Comparison of ENCODE assay signal across 10 cellular contexts in genomic region chr3:188673509-188674239, GRCh38.
DNase-seq lines count a peak whose midpoint lies in the region; ATAC-seq and TF ChIP-seq lines count a peak whose summit lies in the region.
"Had no signal": no experiment of that assay in that cellular context is flagged by ENCODE, and none has a peak within 500 bp of the region (broad histone marks: within the 10 kb centered on the region; RNA-seq: fewer than 3 reads in every experiment).

No MANE protein-coding gene starts in this region.

- H3K36me3 ChIP-seq in PC-9 (ENCODE audit: low read depth) (no peaks in the 10 kb centered on the region), esophagus squamous epithelium (no peaks in the 10 kb centered on the region), psoas muscle (ENCODE audit: insufficient read depth in 1 of 2, low read depth in 1 of 2) (no peaks in the 10 kb centered on the region)

- H3K9me3 ChIP-seq in PC-9 (ENCODE audit: insufficient read depth, low read depth) = no peaks in the 10 kb centered on the region
- H3K9me3 ChIP-seq in esophagus squamous epithelium = peaks cover 0 to 4% (median 0%) of the 10 kb centered on the region in 3 donors
- no peaks in the 10 kb centered on the region for H3K9me3 ChIP-seq in psoas muscle

- peaks cover 17% of the 10 kb centered on the region; the same call in 1 of the 2 replicates for H3F3A ChIP-seq in PC-9 (ENCODE audit: insufficient read depth, low read depth)

- CTCF ChIA-PET in PC-9 (lab: Charles Lee) = no interaction called here

- H2AFZ ChIP-seq in PC-9 = no peak overlapping the region

- no peak overlapping the region for H3K4me3 ChIP-seq in PC-9
- H3K4me3 ChIP-seq in esophagus squamous epithelium = no peak overlapping the region
- H3K4me3 ChIP-seq in psoas muscle = no peak overlapping the region
- H3K4me3 ChIP-seq in dorsolateral prefrontal cortex = no peak overlapping the region

- DNase-seq in H4 (ENCODE audit: low spot score) (peak; percentile 38), PC-9 (peak; percentile 24 to 93), esophagus squamous epithelium (lab: John Stamatoyannopoulos, UW) (no peak), psoas muscle (no peak), ACHN (no peak), dorsolateral prefrontal cortex (no peak)
- no peak for DNase-seq in activated CD4-positive, CD25-positive, alpha-beta regulatory T cell (lab: John Stamatoyannopoulos, UW)
- no peak for DNase-seq in central memory CD4-positive, alpha-beta T cell
- DNase-seq: activated T-cell treated with anti-CD3 and anti-CD28 coated beads for 4 hours, NCI-H1436 had no signal

- no peak for TF ChIP-seq CTCF in PC-9 (conservative IDR thresholded peaks at IDR 0.05)
- no peak for TF ChIP-seq CTCF in esophagus squamous epithelium (IDR thresholded peaks at IDR 0.05)
- no peak for TF ChIP-seq CTCF in psoas muscle (IDR thresholded peaks at IDR 0.05)
- no peak for TF ChIP-seq CTCF in dorsolateral prefrontal cortex (IDR thresholded peaks at IDR 0.05 in 54 of 56, conservative IDR thresholded peaks at IDR 0.05 in 2 of 56; ENCODE audit: low read depth in 1 of 56, partially characterized antibody in 56 of 56)

- H3K27me3 ChIP-seq in PC-9 (ENCODE audit: insufficient read depth, low read depth) = no peaks in the 10 kb centered on the region
- H3K27me3 ChIP-seq in esophagus squamous epithelium = no peaks in the 10 kb centered on the region
- H3K27me3 ChIP-seq in psoas muscle (ENCODE audit: insufficient read depth in 3 of 3, low read length in 2 of 3) = no peaks in the 10 kb centered on the region
- no peaks in the 10 kb centered on the region for H3K27me3 ChIP-seq in dorsolateral prefrontal cortex

- BruUV-seq in PC-9 (replicated peaks; lab: Mats Ljungman, UMichigan) = no TSS peak

- intact Hi-C loops in PC-9 (cut with micrococcal nuclease; ENCODE audit: unreplicated experiment) (loop anchor here (10.0 kb wide), 3 partner anchors 309 to 471 kb away; no protein-coding TSS in a partner anchor), esophagus squamous epithelium (cut with DNase I) (no loop called here), psoas muscle (cut with DNase I) (no loop called here), dorsolateral prefrontal cortex (cut with DNase I) (no loop called here)

- TF ChIP-seq POLR2A in esophagus squamous epithelium (IDR thresholded peaks at IDR 0.05) = no peak

- peaks cover 16% of the 10 kb centered on the region for H3K4me1 ChIP-seq in PC-9 (replicated peaks; ENCODE audit: insufficient read depth)
- H3K4me1 ChIP-seq in esophagus squamous epithelium = peaks cover 15 to 46% (median 32%) of the 10 kb centered on the region in 3 donors
- peaks cover 25% of the 10 kb centered on the region for H3K4me1 ChIP-seq in psoas muscle

- no peaks in the 10 kb centered on the region for H4K20me1 ChIP-seq in PC-9 (ENCODE audit: insufficient read depth)

- 36 to 62% methylated on average over 2 of the region's 2 CpGs for WGBS in esophagus squamous epithelium, 2 donors
- 90 to 93% (median 93%) methylated on average over 2 of the region's 2 CpGs for WGBS in psoas muscle, 3 donors

- in situ Hi-C loops in ACHN (cut with HindIII; ENCODE audit: low pct_ligation_motif_present, low pct_unique_long_range_greater_than_20kb, low sequenced_read_pairs) = no loop called here

- POLR2A ChIA-PET in PC-9 (lab: Charles Lee; ENCODE audit: unreplicated experiment) = interaction anchor here (0.7 kb wide), 2 partner anchors 18 to 430 kb away, joined by 3 to 4 read pairs; no protein-coding TSS in a partner anchor

- H3K27ac ChIP-seq in PC-9 (peak overlapping the region; percentile 62), esophagus squamous epithelium (peak overlapping the region; percentile 57 to 79 (median 68)), psoas muscle (no peak overlapping the region), dorsolateral prefrontal cortex (no peak overlapping the region)

- no peaks in the 10 kb centered on the region for H3K79me2 ChIP-seq in PC-9 (ENCODE audit: low read depth)

- peak; percentile 30 to 77 (median 67) for ATAC-seq in psoas muscle

- no peaks in the 10 kb centered on the region for H3K9me2 ChIP-seq in PC-9 (ENCODE audit: insufficient read depth)

- H3K4me2 ChIP-seq in PC-9 = peak overlapping the region; percentile 45

Comparison
In these comparisons a context has a peak if more than half of its experiments do, and no peak if none do; other contexts are left out.
1. DNase-seq: peak in H4 (single experiment) and PC-9 (2 of 2); none in esophagus squamous epithelium (single experiment), psoas muscle (0 of 2), ACHN (single experiment), activated CD4-positive, CD25-positive, alpha-beta regulatory T cell (0 of 4), central memory CD4-positive, alpha-beta T cell (single experiment) and dorsolateral prefrontal cortex (0 of 10).
2. H3K27ac ChIP-seq: peak in PC-9 (single experiment) and esophagus squamous epithelium (4 of 4); none in psoas muscle (single experiment) and dorsolateral prefrontal cortex (0 of 59).